2 cellular contexts compared by ENCODE assay signal in genomic region chr15:34714476-34715121, GRCh38.
TF ChIP-seq lines count a peak whose summit lies in the region.

No MANE protein-coding gene starts in this region.

TF ChIP-seq in HepG2, 621 proteins besides CTCF, POLR2A, EP300 and RAD21:
- TF ChIP-seq PATZ1 (CRISPR knock-in tag; IDR thresholded peaks at IDR 0.05) (no peak), STAG1 (CRISPR knock-in tag; IDR thresholded peaks at IDR 0.05) (no peak), MNT (IDR thresholded peaks at IDR 0.05) (peak; percentile 33; the same call in 1 of the 2 replicates), GZF1 (CRISPR knock-in tag; IDR thresholded peaks at IDR 0.05) (peak; percentile 94)
TF ChIP-seq in HepG2: peak in this region for 2.

TF ChIP-seq in K562, 482 proteins besides CTCF, POLR2A, EP300 and RAD21:
- TF ChIP-seq CHD7 (IDR thresholded peaks at IDR 0.05; ENCODE audit: low read depth, low read length) = peak; percentile 90
- no peak for TF ChIP-seq ZZZ3 (IDR thresholded peaks at IDR 0.05)
- TF ChIP-seq E2F8 (IDR thresholded peaks at IDR 0.05; ENCODE audit: low read depth, partially characterized antibody) = no peak
- TF ChIP-seq ETV1 (tag; conservative IDR thresholded peaks at IDR 0.05; ENCODE audit: low read depth) = 0 out of 2 replicates have a peak, but pooled peaks have one; percentile 24
- TF ChIP-seq CTCFL (IDR thresholded peaks at IDR 0.05; ENCODE audit: borderline replicate concordance, insufficient read depth, low read depth, low read length, poor library complexity, severe bottlenecking) = peak; percentile 18
- peak; percentile 59 to 61; a peak in 3 of 4 replicates for TF ChIP-seq FOXA3 (CRISPR knock-in tag; conservative IDR thresholded peaks at IDR 0.05 in 1 of 2, IDR thresholded peaks at IDR 0.05 in 1 of 2)
- peak; percentile 34; the same call in 1 of the 2 replicates for TF ChIP-seq GABPA (tag; conservative IDR thresholded peaks at IDR 0.05; ENCODE audit: low read depth)
- no peak for TF ChIP-seq TRIM28 (IDR thresholded peaks at IDR 0.05)
- TF ChIP-seq TCF3 (CRISPR knock-in tag; IDR thresholded peaks at IDR 0.05) = peak; percentile 70
- TF ChIP-seq ZNF780A (CRISPR knock-in tag; IDR thresholded peaks at IDR 0.05) = no peak
- peak; percentile 20; the same call in 1 of the 2 replicates for TF ChIP-seq NCOR1 (IDR thresholded peaks at IDR 0.05)
- 0 out of 2 replicates have a peak, but pooled peaks have one; percentile 55 for TF ChIP-seq ZBTB17 (CRISPR knock-in tag; IDR thresholded peaks at IDR 0.05)
- peak; percentile 29; the same call in 1 of the 2 replicates for TF ChIP-seq CBFA2T3 (IDR thresholded peaks at IDR 0.05)
- TF ChIP-seq FOXK2 (conservative IDR thresholded peaks at IDR 0.05 in 1 of 2, IDR thresholded peaks at IDR 0.05 in 1 of 2; ENCODE audit: low read depth in 2 of 2) = peak; percentile 39 to 41; a peak in 1 of 4 replicates
